ENCODE assay signal across 1 cellular context in the genomic region with DNA sequence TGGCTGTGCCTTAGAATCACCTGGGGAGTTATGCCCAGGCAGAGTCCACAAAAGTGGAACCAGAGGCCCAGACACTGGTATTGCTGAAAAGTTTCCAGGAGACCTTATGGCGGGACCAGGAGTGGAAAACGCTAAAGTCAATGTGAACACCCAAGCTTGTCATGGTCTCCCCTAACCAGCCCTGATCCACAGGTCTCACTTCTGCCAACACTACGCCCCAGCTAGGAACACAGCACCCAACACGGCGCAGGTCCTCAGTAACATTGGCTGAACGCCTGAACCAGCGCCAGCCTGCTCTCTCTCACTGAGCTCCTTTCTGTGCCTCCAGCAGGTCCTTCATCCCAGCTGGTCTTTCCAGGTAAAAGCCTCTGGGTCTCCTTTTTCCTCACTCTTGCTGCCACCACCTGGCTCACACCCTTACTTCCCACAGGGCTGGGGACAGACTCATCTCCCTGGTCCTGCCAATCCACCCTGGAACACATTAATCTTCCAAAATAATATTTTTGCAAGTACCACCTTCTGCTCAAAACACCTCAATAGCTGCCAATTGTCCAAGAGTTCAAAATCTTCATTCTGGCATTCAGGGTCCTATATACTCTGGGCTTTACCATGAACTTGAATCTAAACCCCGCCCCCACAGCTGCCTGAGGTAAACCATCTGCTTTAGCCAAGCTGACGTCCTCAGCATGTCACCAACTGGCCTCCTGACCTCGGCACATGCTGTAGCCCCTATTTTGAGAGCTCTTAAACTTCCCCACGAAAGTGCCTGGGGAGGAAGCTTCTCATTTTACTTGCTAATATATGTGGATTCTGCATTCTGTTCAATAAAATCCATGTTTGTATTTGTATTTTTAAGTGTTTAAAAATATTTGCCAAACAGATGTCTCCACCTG.
TF ChIP-seq lines count a peak whose summit lies in the region.

No MANE protein-coding gene starts in this region.

TF ChIP-seq in H1, 55 proteins besides CTCF, POLR2A, EP300 and RAD21:
- TF ChIP-seq KDM5A (IDR thresholded peaks at IDR 0.05; ENCODE audit: low read length), result no peak
- TF ChIP-seq POU5F1 (IDR thresholded peaks at IDR 0.05; ENCODE audit: low read depth, low read length), result no peak
- no peak for TF ChIP-seq USF2 (IDR thresholded peaks at IDR 0.05; ENCODE audit: low read length)
- no peak for TF ChIP-seq NANOG (IDR thresholded peaks at IDR 0.05; ENCODE audit: insufficient read depth, low read depth, low read length, poor library complexity, severe bottlenecking)
